In the genomic region with DNA sequence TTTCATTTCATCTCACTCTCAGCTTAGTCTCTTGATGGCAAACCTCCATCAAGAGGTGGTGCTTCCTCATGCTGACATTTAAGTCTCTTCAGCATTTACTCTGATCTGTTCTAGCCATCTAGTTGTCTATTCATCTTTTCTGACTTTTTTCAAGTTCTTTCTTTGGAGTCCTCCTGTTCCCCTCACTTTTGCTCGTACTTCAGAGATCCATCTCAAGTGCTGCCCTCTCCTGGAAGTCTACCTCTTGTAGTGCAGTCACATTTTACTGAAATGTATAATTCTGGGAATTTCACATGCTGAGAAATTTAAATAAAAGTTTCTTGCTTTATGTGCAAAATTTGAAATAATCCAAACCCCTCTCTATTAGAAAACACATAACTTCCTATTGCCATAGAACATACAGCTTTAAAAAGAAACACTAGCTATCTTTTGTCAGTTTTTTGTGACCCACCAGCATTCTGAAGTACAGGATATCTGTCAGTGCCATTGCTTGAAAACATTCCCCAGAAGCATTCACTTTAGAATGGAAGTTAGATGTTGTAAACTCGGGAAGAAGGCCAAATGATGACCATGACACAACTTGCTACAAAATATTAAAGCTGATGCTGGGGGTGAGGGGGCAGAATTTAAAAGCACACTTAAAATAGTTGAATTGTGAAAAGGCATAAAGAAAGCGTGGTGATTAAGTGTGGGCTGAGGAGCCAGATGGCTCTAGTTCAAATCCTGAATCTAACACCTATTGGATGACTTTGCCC, we compare ENCODE assay signal across 1 cellular context.
TF ChIP-seq lines count a peak whose summit lies in the region.

No MANE protein-coding gene starts in this region.

TF ChIP-seq in H1, 55 proteins besides CTCF, POLR2A, EP300 and RAD21:
- TF ChIP-seq KDM4A (IDR thresholded peaks at IDR 0.05; ENCODE audit: low read depth, low read length, severe bottlenecking) (no peak), BCL11A (IDR thresholded peaks at IDR 0.05; ENCODE audit: low read depth in 2 of 2, low read length in 2 of 2) (no peak), ATF2 (IDR thresholded peaks at IDR 0.05; ENCODE audit: low read length) (no peak), ZNF274 (IDR thresholded peaks at IDR 0.05; ENCODE audit: borderline replicate concordance, extremely low read depth, low read length) (no peak), ATF3 (IDR thresholded peaks at IDR 0.05; ENCODE audit: insufficient read depth, low read depth, low read length) (no peak), FOSL1 (IDR thresholded peaks at IDR 0.05; ENCODE audit: insufficient read depth, low read depth, low read length) (no peak), SRF (IDR thresholded peaks at IDR 0.05; ENCODE audit: low read depth, low read length) (no peak), RNF2 (IDR thresholded peaks at IDR 0.05; ENCODE audit: borderline replicate concordance, low read depth, low read length, missing control alignments, poor library complexity, severe bottlenecking) (no peak), CBX8 (IDR thresholded peaks at IDR 0.05; ENCODE audit: borderline replicate concordance, low read depth, low read length) (no peak), GABPA (IDR thresholded peaks at IDR 0.05; ENCODE audit: borderline replicate concordance, insufficient read depth, low read length) (no peak), HDAC6 (IDR thresholded peaks at IDR 0.05; ENCODE audit: low read depth, low read length) (no peak), RBBP5 (IDR thresholded peaks at IDR 0.05; ENCODE audit: borderline replicate concordance, low read depth, low read length) (no peak), SP2 (IDR thresholded peaks at IDR 0.05; ENCODE audit: low read length) (no peak), GTF2F1 (IDR thresholded peaks at IDR 0.05; ENCODE audit: borderline replicate concordance, low read depth, low read length) (no peak), PHF8 (conservative IDR thresholded peaks at IDR 0.05; ENCODE audit: low read depth, low read length) (no peak), JUND (IDR thresholded peaks at IDR 0.05; ENCODE audit: low read length) (no peak), CTBP2 (IDR thresholded peaks at IDR 0.05; ENCODE audit: borderline replicate concordance, insufficient read depth, insufficient read length, low read length) (no peak), E2F6 (IDR thresholded peaks at IDR 0.05) (no peak), SIN3A (conservative IDR thresholded peaks at IDR 0.05 in 1 of 2, IDR thresholded peaks at IDR 0.05 in 1 of 2; ENCODE audit: low read depth in 1 of 2, low read length in 2 of 2) (no peak)
- TF ChIP-seq, protein P1, sequence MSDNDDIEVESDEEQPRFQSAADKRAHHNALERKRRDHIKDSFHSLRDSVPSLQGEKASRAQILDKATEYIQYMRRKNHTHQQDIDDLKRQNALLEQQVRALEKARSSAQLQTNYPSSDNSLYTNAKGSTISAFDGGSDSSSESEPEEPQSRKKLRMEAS (IDR thresholded peaks at IDR 0.05) = no peak
